Comparison of ENCODE assay signal across 8 cellular contexts in the genomic region with DNA sequence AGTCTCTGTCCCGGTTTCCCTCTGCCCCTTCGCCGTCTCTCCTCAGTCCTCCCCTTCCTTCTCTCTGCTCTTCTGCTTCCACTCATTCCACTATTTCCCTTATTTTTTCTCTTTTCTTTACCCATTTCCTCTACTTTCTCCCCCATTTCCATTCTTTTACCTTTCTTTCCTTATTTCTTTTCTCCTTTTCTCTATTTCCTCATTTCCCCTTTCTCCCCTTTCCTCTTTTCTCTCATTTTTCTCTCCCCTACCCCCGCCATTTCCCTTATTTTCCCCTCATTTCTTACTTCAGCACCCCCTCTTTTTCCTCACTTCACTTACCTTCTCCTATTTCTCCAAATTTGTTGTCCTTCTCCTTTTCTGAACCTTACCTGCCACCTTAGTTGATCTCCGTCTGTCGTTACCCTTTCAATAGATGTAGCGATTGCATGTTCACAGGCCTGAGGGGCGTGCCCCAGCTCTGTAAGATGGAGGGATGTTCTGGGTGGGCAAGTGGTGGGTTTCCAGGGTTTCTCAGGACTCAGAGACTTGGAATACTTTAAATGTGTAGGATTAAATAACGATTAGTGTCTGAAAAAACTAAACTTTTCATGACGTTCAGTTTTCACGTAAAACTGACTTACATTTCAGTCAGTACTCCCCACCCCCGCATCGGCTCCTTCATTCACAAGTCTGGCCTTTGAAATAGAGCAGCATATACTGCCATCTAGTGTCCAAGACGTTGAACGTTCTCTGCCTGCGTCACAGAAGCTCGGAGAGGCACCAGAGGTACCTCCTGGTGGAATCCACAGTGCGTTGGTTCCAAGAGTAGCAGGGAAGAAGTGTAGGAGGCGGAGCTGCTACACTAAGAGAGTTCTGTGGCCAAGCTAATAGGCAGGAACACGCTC. TPM values are rescaled to one million over a fixed set of nuclear protein-coding genes. Genes with fewer than 3 reads are reported as not detected.
DNase-seq lines count a peak whose midpoint lies in the region; ATAC-seq and TF ChIP-seq lines count a peak whose summit lies in the region.

No MANE protein-coding gene starts in this region.

- no peak overlapping the region for H3K27ac ChIP-seq in OCI-LY3 (ENCODE audit: low read length)

- peak; percentile 73 for DNase-seq in Calu3
- peak; percentile 57 for DNase-seq in HuH-7 (ENCODE audit: low spot score)
- DNase-seq in activated T-cell treated with anti-CD3 and anti-CD28 coated beads for 4 hours = peak; percentile 60
- peak; percentile 43 to 59 for DNase-seq in stimulated activated CD8-positive, alpha-beta memory T cell treated with anti-CD3 and anti-CD28 coated beads, Interleukin-4, amount 100 ng/mL, for 4 hours (ENCODE audit: low read depth in 2 of 2, low spot score in 1 of 2)

- H3K4me3 ChIP-seq in OCI-LY3 (ENCODE audit: low read length) (peak overlapping the region; percentile 77), mucosa of stomach (ENCODE audit: low read length) (no peak overlapping the region)

- H3K4me1 ChIP-seq in OCI-LY3 (ENCODE audit: low read length) (peaks cover 4% of the 10 kb centered on the region), mucosa of stomach (ENCODE audit: control insufficient read depth, insufficient read depth, low read length) (peaks cover 33% of the 10 kb centered on the region)

- no peaks in the 10 kb centered on the region for H3K27me3 Mint-ChIP-seq in Calu3 (ENCODE audit: unreplicated experiment)

- H2AFZ ChIP-seq in OCI-LY3 (ENCODE audit: low read depth, low read length) = peak overlapping the region; percentile 96

- CTCF ChIA-PET in Calu3 (lab: Charles Lee) = interaction anchor here (0.6 to 3.7 kb wide), 16 partner anchors 9 to 238 kb away, joined by 3 to 51 read pairs (median 4); a partner anchor contains a TSS

- no peak overlapping the region for H3K9ac ChIP-seq in OCI-LY3 (ENCODE audit: low read length)
- peak overlapping the region; percentile 59 for H3K9ac ChIP-seq in mucosa of stomach (ENCODE audit: low read length)

- H4K20me1 ChIP-seq in OCI-LY3 (ENCODE audit: insufficient read depth, low read length) = no peaks in the 10 kb centered on the region

- no TSS peak for BruUV-seq in Calu3 (replicated peaks; lab: Mats Ljungman, UMichigan)

- H3K4me3 Mint-ChIP-seq in Calu3 (ENCODE audit: low read depth, unreplicated experiment) = peak overlapping the region; percentile 72

- H3K27me3 ChIP-seq in OCI-LY3 (ENCODE audit: low read depth, low read length) = no peaks in the 10 kb centered on the region
- H3K27me3 ChIP-seq in mucosa of stomach (ENCODE audit: control insufficient read depth, insufficient read depth, low read length) = no peaks in the 10 kb centered on the region

- H3K9me3 ChIP-seq in OCI-LY3 (ENCODE audit: insufficient read depth, low read length) (no peaks in the 10 kb centered on the region), mucosa of stomach (ENCODE audit: control insufficient read depth, low read length) (no peaks in the 10 kb centered on the region)

- no peaks in the 10 kb centered on the region for H3K9me3 Mint-ChIP-seq in Calu3 (ENCODE audit: low read depth, unreplicated experiment)

- TF ChIP-seq CTCF in Calu3 (IDR thresholded peaks at IDR 0.05; ENCODE audit: unreplicated experiment) (peak; percentile 61), OCI-LY3 (IDR thresholded peaks at IDR 0.05; ENCODE audit: low read depth, low read length) (peak; percentile 68)

- ATAC-seq in GM21447 (IDR thresholded peaks at IDR 0.05; ENCODE audit: unreplicated experiment) (peak; percentile 66), esophagus mucosa (peak; percentile 81)

- intact Hi-C loops in Calu3 (cut with micrococcal nuclease; ENCODE audit: unreplicated experiment) = loop anchor here (1.0 to 5.0 kb wide), 6 partner anchors 45 to 235 kb away; no protein-coding TSS in a partner anchor

- peaks cover 20% of the 10 kb centered on the region for H3K4me1 Mint-ChIP-seq in Calu3 (ENCODE audit: low read depth, unreplicated experiment)

- H3K27ac Mint-ChIP-seq in Calu3 (ENCODE audit: unreplicated experiment) = peak overlapping the region; percentile 42

- H3K4me2 ChIP-seq in OCI-LY3 (ENCODE audit: low read length) = peak overlapping the region; percentile 95

- peaks cover 18% of the 10 kb centered on the region for H3K36me3 Mint-ChIP-seq in Calu3 (ENCODE audit: insufficient read depth, unreplicated experiment)

- no peaks in the 10 kb centered on the region for H3K79me2 ChIP-seq in OCI-LY3 (ENCODE audit: low read length)

- H3K36me3 ChIP-seq in OCI-LY3 (replicated peaks; ENCODE audit: low read depth, low read length) (no peaks in the 10 kb centered on the region), mucosa of stomach (ENCODE audit: control insufficient read depth, insufficient read depth, low read length) (no peaks in the 10 kb centered on the region)

RNA-seq across cellular contexts. Expression of a gene that starts 0.6 kb away (rescaled TPM):
- total RNA-seq in Calu3 (2022) (not detected in 2 replicates), esophagus mucosa (not detected)

RNA-seq across cellular contexts. Expression of a gene that starts 1.3 kb away (rescaled TPM):
- total RNA-seq in Calu3 (2022) (35.1 and 48.3 TPM in 2 replicates), esophagus mucosa (46.2 TPM)

RNA-seq across cellular contexts. Expression of a gene that starts 48.8 kb away (rescaled TPM):
- total RNA-seq in Calu3 (2022) (7.1 and 9.4 TPM in 2 replicates), esophagus mucosa (17.8 TPM)
